In the genomic region with DNA sequence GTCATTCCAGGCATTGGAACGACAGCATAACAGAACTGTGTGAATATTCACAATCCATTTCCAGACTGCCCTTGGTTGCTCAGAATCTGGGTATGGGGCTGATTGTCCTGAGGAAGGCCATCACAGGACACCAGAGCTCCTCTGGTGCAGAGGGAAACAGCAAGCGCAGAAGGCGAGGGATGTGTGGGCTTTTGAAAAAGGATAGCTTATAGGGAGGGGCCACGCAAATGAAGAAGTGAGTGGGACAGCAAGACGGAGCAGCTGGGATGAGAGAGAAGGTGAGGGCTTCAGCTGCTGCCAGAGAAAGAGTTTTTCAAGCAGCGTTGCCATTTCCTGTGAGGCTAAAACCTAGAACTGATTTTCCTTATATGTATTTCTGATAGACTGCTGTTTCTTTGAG, we compare ENCODE assay signal across 23 cellular contexts.
DNase-seq lines count a peak whose midpoint lies in the region; ATAC-seq, FAIRE-seq and TF ChIP-seq lines count a peak whose summit lies in the region.
"Had no signal": no experiment of that assay in that cellular context is flagged by ENCODE, and none has a peak within 500 bp of the region (broad histone marks: within the 10 kb centered on the region; RNA-seq: fewer than 3 reads in every experiment).

No MANE protein-coding gene starts in this region.

- H3K9me3 ChIP-seq in T-helper 17 cell (ENCODE audit: control insufficient read depth, low read length, poor library complexity, severe bottlenecking) (no peaks in the 10 kb centered on the region), neuronal stem cell (replicated peaks in 1 of 2; ENCODE audit: control insufficient read depth in 2 of 2, insufficient read depth in 1 of 2, low read depth in 1 of 2, low read length in 2 of 2) (no peaks in the 10 kb centered on the region), small intestine (ENCODE audit: control insufficient read depth, low read depth) (no peaks in the 10 kb centered on the region)
- H3K9me3 ChIP-seq: BE2C, SK-N-SH had no signal

- H3K4me3 ChIP-seq in GM23338 (no peak overlapping the region), neuronal stem cell (ENCODE audit: low read length in 2 of 2) (no peak overlapping the region), small intestine (ENCODE audit: low read depth in 1 of 2, low read length in 2 of 2) (no peak overlapping the region)

- no peaks in the 10 kb centered on the region for H3K79me2 ChIP-seq in GM23338 (replicated peaks; ENCODE audit: insufficient read depth)

- H3K36me3 ChIP-seq in GM23338 (ENCODE audit: insufficient read depth) (no peaks in the 10 kb centered on the region), neuronal stem cell (replicated peaks in 1 of 2; ENCODE audit: control insufficient read depth in 2 of 2, insufficient read depth in 2 of 2, low read length in 2 of 2) (no peaks in the 10 kb centered on the region), small intestine (ENCODE audit: control insufficient read depth in 2 of 2, insufficient read depth in 2 of 2, low read length in 2 of 2) (no peaks in the 10 kb centered on the region)
- H3K36me3 ChIP-seq: BE2C had no signal

- no peaks in the 10 kb centered on the region for H3K9me2 ChIP-seq in GM23338 (ENCODE audit: insufficient read depth)
- H3K9me2 ChIP-seq: SK-N-SH had no signal

- peak overlapping the region; percentile 50; the same call in 1 of the 2 replicates for H3K27ac Mint-ChIP-seq in GM23338
- H3K27ac Mint-ChIP-seq in T-helper 17 cell = peak overlapping the region; percentile 43

- H3K14ac ChIP-seq in neuronal stem cell (ENCODE audit: low read length) = no peak overlapping the region

- no peak overlapping the region for H3K18ac ChIP-seq in neuronal stem cell (ENCODE audit: low read length)

- H2BK15ac ChIP-seq in neuronal stem cell (ENCODE audit: low read length) = no peak overlapping the region

- H3K4me2 ChIP-seq in GM23338 = no peak overlapping the region
- H3K4me2 ChIP-seq in neuronal stem cell (ENCODE audit: insufficient read depth, low read length, poor library complexity, severe bottlenecking) = no peak overlapping the region
- H3K4me2 ChIP-seq: SK-N-SH had no signal

- H3K9me3 Mint-ChIP-seq in GM23338 = no peaks in the 10 kb centered on the region

- H3F3A ChIP-seq in GM23338 (replicated peaks; ENCODE audit: low read depth) = no peaks in the 10 kb centered on the region

- no peak overlapping the region for H3K4me3 Mint-ChIP-seq in GM23338
- peak overlapping the region; percentile 65 for H3K4me3 Mint-ChIP-seq in T-helper 17 cell

- H4K20me1 ChIP-seq in GM23338 (replicated peaks; ENCODE audit: insufficient read depth) = no peaks in the 10 kb centered on the region

- no peak overlapping the region for H2BK120ac ChIP-seq in neuronal stem cell (ENCODE audit: low read depth, low read length)

- peak; percentile 73 for ATAC-seq in GM23338
- ATAC-seq in T-helper 17 cell = no peak

- H3K79me1 ChIP-seq in neuronal stem cell (ENCODE audit: low read depth, low read length) = no peaks in the 10 kb centered on the region

- H3K36me3 Mint-ChIP-seq in GM23338 (ENCODE audit: low read depth) = no peaks in the 10 kb centered on the region
- H3K36me3 Mint-ChIP-seq in T-helper 17 cell (ENCODE audit: low read depth) = no peaks in the 10 kb centered on the region

- H3K27me3 ChIP-seq in GM23338 (ENCODE audit: insufficient read depth) = no peaks in the 10 kb centered on the region
- no peaks in the 10 kb centered on the region for H3K27me3 ChIP-seq in neuronal stem cell (ENCODE audit: control insufficient read depth in 3 of 3, insufficient read depth in 3 of 3, low read depth in 1 of 3, low read length in 3 of 3)
- H3K27me3 ChIP-seq in small intestine (ENCODE audit: control insufficient read depth in 2 of 2, insufficient read depth in 2 of 2, low read length in 2 of 2) = no peaks in the 10 kb centered on the region
- H3K27me3 ChIP-seq: BE2C had no signal

- H3K27me3 Mint-ChIP-seq in GM23338 (ENCODE audit: insufficient read depth, low read depth, poor library complexity) (peaks cover 3% of the 10 kb centered on the region), T-helper 17 cell (no peaks in the 10 kb centered on the region)

- H3K4me1 ChIP-seq in GM23338 (ENCODE audit: insufficient read depth) (peaks cover 3% of the 10 kb centered on the region; the same call in 1 of the 2 replicates), neuronal stem cell (ENCODE audit: control insufficient read depth in 2 of 2, insufficient read depth in 1 of 2, low read depth in 1 of 2, low read length in 2 of 2) (peaks cover 2 to 12% of the 10 kb centered on the region in 2 donors), small intestine (ENCODE audit: control insufficient read depth in 2 of 2, insufficient read depth in 1 of 2, low read depth in 1 of 2, low read length in 1 of 2) (peaks cover 0 to 3% of the 10 kb centered on the region in 2 donors)
- H3K4me1 ChIP-seq: BE2C had no signal

- H2AFZ ChIP-seq in GM23338 (peak overlapping the region; percentile 34; the same call in 1 of the 2 replicates), neuronal stem cell (ENCODE audit: low read length) (peak overlapping the region; percentile 77)

- WGBS in neuronal stem cell (ENCODE audit: extremely low coverage in 2 of 2, insufficient read length in 2 of 2, insufficient replicate concordance in 1 of 2), 2 donors = no CpG with 5 or more reads among the region's 6 CpGs
- 66 to 74% (median 71%) methylated on average over 6 of the region's 6 CpGs for WGBS in small intestine, 3 donors

- peak; percentile 24 for DNase-seq in GM23338 (ENCODE audit: low spot score)
- DNase-seq in T-helper 17 cell = no peak
- DNase-seq in islet precursor cell = peak; percentile 33
- no peak for DNase-seq in neuronal stem cell (ENCODE audit: low spot score)
- no peak for DNase-seq in T1000 (lab: John Stamatoyannopoulos, UW)
- DNase-seq in NCI-H2081 (lab: John Stamatoyannopoulos, UW) = no peak
- no peak for DNase-seq in small intestine
- DNase-seq: EL, GF-D8, KBM-7, MM.1S, NCI-H1092, NCI-H1436 treated with DMSO at 0.1 percent for 48 hours, NCI-H1930, NCI-H2227 treated with DMSO at 0.1 percent for 48 hours, NCI-H510A, NCI-H748 treated with DMSO at 0.1 percent for 48 hours, SIG-M5, SK-N-SH had no signal

- no peak overlapping the region for H3K4ac ChIP-seq in neuronal stem cell (ENCODE audit: low read length)

- no peak overlapping the region for H2BK5ac ChIP-seq in neuronal stem cell (ENCODE audit: low read length)

- H4K8ac ChIP-seq in neuronal stem cell (ENCODE audit: low read depth, low read length) = no peak overlapping the region

- no peak overlapping the region for H4K91ac ChIP-seq in neuronal stem cell (ENCODE audit: low read depth, low read length, poor library complexity)

- peaks cover 41% of the 10 kb centered on the region for H3K4me1 Mint-ChIP-seq in GM23338
- peaks cover 6% of the 10 kb centered on the region for H3K4me1 Mint-ChIP-seq in T-helper 17 cell

- H3K27ac ChIP-seq in GM23338 (ENCODE audit: low read depth) (no peak overlapping the region), neuronal stem cell (replicated peaks; ENCODE audit: low read length) (no peak overlapping the region), small intestine (ENCODE audit: low read depth in 1 of 2, low read length in 1 of 2) (no peak overlapping the region)
- H3K27ac ChIP-seq: RWPE1 had no signal

- no peak overlapping the region for H3K9ac ChIP-seq in neuronal stem cell (ENCODE audit: low read depth, low read length, poor library complexity)
- H3K9ac ChIP-seq: SK-N-SH had no signal

- H2BK12ac ChIP-seq in neuronal stem cell (ENCODE audit: low read length) = no peak overlapping the region

- FAIRE-seq in small intestine (lab: Jason Lieb, UNC) = no peak
- FAIRE-seq: GM19239, H54 had no signal

- no peak overlapping the region for H2AK5ac ChIP-seq in neuronal stem cell (ENCODE audit: low read depth, low read length)

- H3K23ac ChIP-seq in neuronal stem cell (ENCODE audit: low read depth, low read length, poor library complexity) = no peak overlapping the region

- no peak for TF ChIP-seq CTCF in GM23338 (conservative IDR thresholded peaks at IDR 0.05; ENCODE audit: low read depth in 2 of 2)

TF ChIP-seq in GM23338, 12 proteins besides CTCF, POLR2A, EP300 and RAD21 (continues in another document):
- no peak for TF ChIP-seq CREB1 (CRISPR knock-in tag; IDR thresholded peaks at IDR 0.05; ENCODE audit: low read depth)
- no peak for TF ChIP-seq EZH2 (IDR thresholded peaks at IDR 0.05; ENCODE audit: low read depth, unreplicated experiment)
- TF ChIP-seq ZNF114 (CRISPR knock-in tag; IDR thresholded peaks at IDR 0.05) = no peak
- TF ChIP-seq EZH2phosphoT487 (IDR thresholded peaks at IDR 0.05; ENCODE audit: unreplicated experiment) = no peak
- TF ChIP-seq, protein P1, sequence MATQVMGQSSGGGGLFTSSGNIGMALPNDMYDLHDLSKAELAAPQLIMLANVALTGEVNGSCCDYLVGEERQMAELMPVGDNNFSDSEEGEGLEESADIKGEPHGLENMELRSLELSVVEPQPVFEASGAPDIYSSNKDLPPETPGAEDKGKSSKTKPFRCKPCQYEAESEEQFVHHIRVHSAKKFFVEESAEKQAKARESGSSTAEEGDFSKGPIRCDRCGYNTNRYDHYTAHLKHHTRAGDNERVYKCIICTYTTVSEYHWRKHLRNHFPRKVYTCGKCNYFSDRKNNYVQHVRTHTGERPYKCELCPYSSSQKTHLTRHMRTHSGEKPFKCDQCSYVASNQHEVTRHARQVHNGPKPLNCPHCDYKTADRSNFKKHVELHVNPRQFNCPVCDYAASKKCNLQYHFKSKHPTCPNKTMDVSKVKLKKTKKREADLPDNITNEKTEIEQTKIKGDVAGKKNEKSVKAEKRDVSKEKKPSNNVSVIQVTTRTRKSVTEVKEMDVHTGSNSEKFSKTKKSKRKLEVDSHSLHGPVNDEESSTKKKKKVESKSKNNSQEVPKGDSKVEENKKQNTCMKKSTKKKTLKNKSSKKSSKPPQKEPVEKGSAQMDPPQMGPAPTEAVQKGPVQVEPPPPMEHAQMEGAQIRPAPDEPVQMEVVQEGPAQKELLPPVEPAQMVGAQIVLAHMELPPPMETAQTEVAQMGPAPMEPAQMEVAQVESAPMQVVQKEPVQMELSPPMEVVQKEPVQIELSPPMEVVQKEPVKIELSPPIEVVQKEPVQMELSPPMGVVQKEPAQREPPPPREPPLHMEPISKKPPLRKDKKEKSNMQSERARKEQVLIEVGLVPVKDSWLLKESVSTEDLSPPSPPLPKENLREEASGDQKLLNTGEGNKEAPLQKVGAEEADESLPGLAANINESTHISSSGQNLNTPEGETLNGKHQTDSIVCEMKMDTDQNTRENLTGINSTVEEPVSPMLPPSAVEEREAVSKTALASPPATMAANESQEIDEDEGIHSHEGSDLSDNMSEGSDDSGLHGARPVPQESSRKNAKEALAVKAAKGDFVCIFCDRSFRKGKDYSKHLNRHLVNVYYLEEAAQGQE (IDR thresholded peaks at IDR 0.05; ENCODE audit: unreplicated experiment) = no peak
- TF ChIP-seq ZNF331 (CRISPR knock-in tag; IDR thresholded peaks at IDR 0.05; ENCODE audit: low read depth) = no peak
- TF ChIP-seq POLR2AphosphoS5 (IDR thresholded peaks at IDR 0.05; ENCODE audit: low read depth) = no peak
- TF ChIP-seq JUNB (IDR thresholded peaks at IDR 0.05; ENCODE audit: unreplicated experiment) = no peak

Comparison
In these comparisons a context has a peak if more than half of its experiments do, and no peak if none do; other contexts are left out.
1. DNase-seq: peak in GM23338 (single experiment) and islet precursor cell (single experiment); none in T-helper 17 cell (0 of 3), neuronal stem cell (single experiment), T1000 (single experiment), NCI-H2081 (0 of 2) and small intestine (single experiment).